Comparison of ENCODE assay signal across 9 cellular contexts in genomic region chr17:1649116-1649843, GRCh38. TPM values are rescaled to one million over a fixed set of nuclear protein-coding genes. Genes with fewer than 3 reads are reported as not detected.
DNase-seq lines count a peak whose midpoint lies in the region; ATAC-seq and TF ChIP-seq lines count a peak whose summit lies in the region.
"Had no signal": no experiment of that assay in that cellular context is flagged by ENCODE, and none has a peak within 500 bp of the region (broad histone marks: within the 10 kb centered on the region; RNA-seq: fewer than 3 reads in every experiment).

No MANE protein-coding gene starts in this region.

- H3K27me3 ChIP-seq in BLaER1 treated with 17β-estradiol and CSF1 and Interleukin-3, amounts not matched to agents 10 nM and 100 nM, result no peaks in the 10 kb centered on the region
- H3K27me3 ChIP-seq in Peyer's patch (no peaks in the 10 kb centered on the region), gastroesophageal sphincter (no peaks in the 10 kb centered on the region), thymus (ENCODE audit: control insufficient read depth, insufficient read depth) (no peaks in the 10 kb centered on the region)

- peak overlapping the region; percentile 57 for H3K27ac Mint-ChIP-seq in osteocyte (ENCODE audit: unreplicated experiment)
- H3K27ac Mint-ChIP-seq: activated naive CD8-positive, alpha-beta T cell had no signal

- TF ChIP-seq CTCF in Peyer's patch (IDR thresholded peaks at IDR 0.05) (no peak), gastroesophageal sphincter (IDR thresholded peaks at IDR 0.05) (peak in 2 of 4 experiments; percentile 17 to 23), osteocyte (IDR thresholded peaks at IDR 0.05) (no peak)

- WGBS in gastroesophageal sphincter (ENCODE audit: low coverage in 1 of 2), 2 donors, result no CpG with 5 or more reads among the region's 88 CpGs
- WGBS in thymus, result under 1% methylated on average over 85 of the region's 88 CpGs

- TF ChIP-seq POLR2A in Peyer's patch (IDR thresholded peaks at IDR 0.05) (peak; percentile 83 to 88), gastroesophageal sphincter (IDR thresholded peaks at IDR 0.05) (peak; percentile 49 to 54)

- H3K4me3 ChIP-seq in BLaER1 treated with 17β-estradiol and CSF1 and Interleukin-3, amounts not matched to agents 10 nM and 100 nM, result peak overlapping the region; percentile 56 to 80 (median 68)
- peak overlapping the region; percentile 63 to 95 (median 78) for H3K4me3 ChIP-seq in Peyer's patch
- peak overlapping the region; percentile 73 to 92 for H3K4me3 ChIP-seq in gastroesophageal sphincter
- peak overlapping the region; percentile 54 for H3K4me3 ChIP-seq in thymus (ENCODE audit: low read length)

- peak overlapping the region; percentile 91 to 100 (median 98) for H3K4me2 ChIP-seq in BLaER1 treated with 17β-estradiol and CSF1 and Interleukin-3, amounts not matched to agents 10 nM and 100 nM

- H3K4me3 Mint-ChIP-seq in osteocyte (ENCODE audit: unreplicated experiment), result peak overlapping the region; percentile 63

- peak overlapping the region; percentile 65 to 88 (median 81); a peak in 21 of 22 replicates for H3K27ac ChIP-seq in BLaER1 treated with 17β-estradiol and CSF1 and Interleukin-3, amounts not matched to agents 10 nM and 100 nM
- peak overlapping the region; percentile 86 to 100 (median 94) for H3K27ac ChIP-seq in Peyer's patch
- peak overlapping the region; percentile 92 to 99 (median 98) for H3K27ac ChIP-seq in gastroesophageal sphincter
- peak overlapping the region; percentile 48 for H3K27ac ChIP-seq in thymus (ENCODE audit: low read depth)

- TF ChIP-seq EP300 in gastroesophageal sphincter (IDR thresholded peaks at IDR 0.05), result no peak

- no peaks in the 10 kb centered on the region for H3K27me3 Mint-ChIP-seq in osteocyte (ENCODE audit: unreplicated experiment)
- H3K27me3 Mint-ChIP-seq: activated naive CD8-positive, alpha-beta T cell had no signal

- H3K9ac ChIP-seq in BLaER1 treated with 17β-estradiol and CSF1 and Interleukin-3, amounts not matched to agents 10 nM and 100 nM, result peak overlapping the region; percentile 71 to 86 (median 82)

- H3K36me3 Mint-ChIP-seq in osteocyte (ENCODE audit: unreplicated experiment), result peaks cover 21% of the 10 kb centered on the region

- DNase-seq in GM19240 (ENCODE audit: insufficient read length, low spot score) (peak; percentile 42), Peyer's patch (peak in 2 of 3 donors; percentile 68 to 89), activated gamma-delta T cell treated with Interleukin-2 at 50 U/mL for 16 hours (peak; percentile 77), osteocyte (ENCODE audit: extremely low spot score, unreplicated experiment) (peak; percentile 97)

- peaks cover 57 to 78% (median 68%) of the 10 kb centered on the region in 10 experiments for H3K4me1 ChIP-seq in BLaER1 treated with 17β-estradiol and CSF1 and Interleukin-3, amounts not matched to agents 10 nM and 100 nM
- H3K4me1 ChIP-seq in Peyer's patch (peaks cover 8 to 38% (median 21%) of the 10 kb centered on the region in 4 donors), gastroesophageal sphincter (peaks cover 7 to 65% (median 27%) of the 10 kb centered on the region in 3 donors), thymus (ENCODE audit: control insufficient read depth, insufficient read depth, low read length) (peaks cover 15% of the 10 kb centered on the region)

- H3K9me3 ChIP-seq in BLaER1 treated with 17β-estradiol and CSF1 and Interleukin-3, amounts not matched to agents 10 nM and 100 nM (replicated peaks in 1 of 11), result no peaks in the 10 kb centered on the region
- H3K9me3 ChIP-seq in Peyer's patch, result no peaks in the 10 kb centered on the region
- H3K9me3 ChIP-seq in gastroesophageal sphincter, result no peaks in the 10 kb centered on the region
- H3K9me3 ChIP-seq in thymus (ENCODE audit: control insufficient read depth), result peaks cover 1% of the 10 kb centered on the region

- H4K20me1 ChIP-seq in BLaER1 treated with 17β-estradiol and CSF1 and Interleukin-3, amounts not matched to agents 10 nM and 100 nM, result peaks cover 11 to 55% (median 45%) of the 10 kb centered on the region in 11 experiments; a peak in 20 of 22 replicates

- H3K36me3 ChIP-seq in BLaER1 treated with 17β-estradiol and CSF1 and Interleukin-3, amounts not matched to agents 10 nM and 100 nM, result peaks cover 43 to 50% (median 44%) of the 10 kb centered on the region in 11 experiments
- H3K36me3 ChIP-seq in Peyer's patch, result peaks cover 0 to 40% (median 0%) of the 10 kb centered on the region in 3 donors
- peaks cover 3 to 42% of the 10 kb centered on the region in 2 donors for H3K36me3 ChIP-seq in gastroesophageal sphincter
- peaks cover 44% of the 10 kb centered on the region for H3K36me3 ChIP-seq in thymus (ENCODE audit: control insufficient read depth, insufficient read depth)

- H3K9me3 Mint-ChIP-seq in osteocyte (ENCODE audit: unreplicated experiment), result no peaks in the 10 kb centered on the region

- peak; percentile 31 for ATAC-seq in HG03457 (IDR thresholded peaks at IDR 0.05; ENCODE audit: unreplicated experiment)
- ATAC-seq in gastroesophageal sphincter, result peak; percentile 88

- H3K4me1 Mint-ChIP-seq in osteocyte (ENCODE audit: unreplicated experiment), result peaks cover 10% of the 10 kb centered on the region

RNA-seq across cellular contexts. Expression of gene RILP, which starts 0.4 kb away (rescaled TPM):
- total RNA-seq in Peyer's patch (100 to 1,000 TPM in 1 of 4 donors, 10 to 100 TPM in 3; 29.7 to 173 (median 92.3) TPM), gastroesophageal sphincter (10 to 100 TPM; 17.4 to 33.4 (median 22.2) TPM), osteocyte (1.2 and 2.6 TPM in 2 replicates)
- 11.7 TPM for polyA plus RNA-seq in thymus

RNA-seq across cellular contexts. Expression of gene SCARF1, which starts 3.7 kb away (rescaled TPM):
- 10 to 100 TPM in 3 of 4 donors, 1 to 10 TPM in 1; 9.8 to 32.2 (median 20.3) TPM for total RNA-seq in Peyer's patch
- 10 to 100 TPM in 3 of 4 donors, 1 to 10 TPM in 1; 8.9 to 16.8 (median 12.7) TPM for total RNA-seq in gastroesophageal sphincter
- 0.21 and 0.64 TPM in 2 replicates for total RNA-seq in osteocyte
- 5.8 TPM for polyA plus RNA-seq in thymus

RNA-seq across cellular contexts. Expression of gene SLC43A2, which starts 20.6 kb away (rescaled TPM):
- 100 to 1,000 TPM in 1 of 4 donors, 10 to 100 TPM in 3; 58.6 to 103 (median 69.0) TPM for total RNA-seq in Peyer's patch
- 10 to 100 TPM in 3 of 4 donors, 1 to 10 TPM in 1; 6.4 to 16.8 (median 10.4) TPM for total RNA-seq in gastroesophageal sphincter
- 4.7 and 7.3 TPM in 2 replicates for total RNA-seq in osteocyte
- 13.9 TPM for polyA plus RNA-seq in thymus

RNA-seq across cellular contexts. Expression of gene PRPF8, which starts 35.4 kb away (rescaled TPM):
- total RNA-seq in Peyer's patch (100 to 1,000 TPM; 138 to 390 (median 226) TPM), gastroesophageal sphincter (100 to 1,000 TPM; 111 to 195 (median 161) TPM), osteocyte (238 and 262 TPM in 2 replicates)
- polyA plus RNA-seq in thymus, result 86.2 TPM

Comparison
In these comparisons a context has a peak if more than half of its experiments do, and no peak if none do; other contexts are left out.
1. Peak in every context shown above with its lines: DNase-seq, ATAC-seq, H3K4me3 ChIP-seq and H3K27ac ChIP-seq.
2. H3K27ac ChIP-seq: peak in every context shown above with its lines; median percentile 98 in gastroesophageal sphincter; 94 in Peyer's patch; 81 in BLaER1 treated with 17β-estradiol and CSF1 and Interleukin-3, amounts not matched to agents 10 nM and 100 nM; 48 in thymus.
3. DNase-seq: peak in every context shown above with its lines; median percentile 97 in osteocyte; 78 in Peyer's patch; 77 in activated gamma-delta T cell treated with Interleukin-2 at 50 U/mL for 16 hours; 42 in GM19240.